ENCODE assay signal across 19 cellular contexts in genomic region chr1:59045137-59045536, GRCh38.
DNase-seq lines count a peak whose midpoint lies in the region; TF ChIP-seq lines count a peak whose summit lies in the region.
"Had no signal": no experiment of that assay in that cellular context is flagged by ENCODE, and none has a peak within 500 bp of the region (broad histone marks: within the 10 kb centered on the region; RNA-seq: fewer than 3 reads in every experiment).

No MANE protein-coding gene starts in this region.

- WGBS in hepatocyte (ENCODE audit: low lambda C conversion rate, missing lambda C conversion rate) = 89% methylated on average over 3 of the region's 3 CpGs
- WGBS in transverse colon (ENCODE audit: low coverage in 1 of 2), 2 donors = 64 to 70% methylated on average over 1 to 3 of the region's 3 CpGs
- WGBS in thyroid gland, 2 donors = 84 to 93% methylated on average over 3 of the region's 3 CpGs
- WGBS in esophagus muscularis mucosa = 76% methylated on average over 3 of the region's 3 CpGs

- no peak overlapping the region for H3K4me2 ChIP-seq in hepatocyte
- H3K4me2 ChIP-seq: smooth muscle cell had no signal

- no peaks in the 10 kb centered on the region for H3K36me3 Mint-ChIP-seq in activated naive CD4-positive, alpha-beta T cell treated with anti-CD3 and anti-CD28 coated beads for 36 hours (ENCODE audit: low read depth)

- no peak overlapping the region for H3K4me3 ChIP-seq in Peyer's patch
- no peak overlapping the region for H3K4me3 ChIP-seq in hepatocyte
- H3K4me3 ChIP-seq in transverse colon = no peak overlapping the region
- H3K4me3 ChIP-seq in thyroid gland (replicated peaks in 1 of 3) = no peak overlapping the region
- no peak overlapping the region for H3K4me3 ChIP-seq in esophagus muscularis mucosa
- H3K4me3 ChIP-seq: left ventricle myocardium inferior, MG63, smooth muscle cell had no signal

- peak overlapping the region; percentile 43 for H3K27ac Mint-ChIP-seq in activated naive CD4-positive, alpha-beta T cell treated with anti-CD3 and anti-CD28 coated beads for 36 hours

- no peak overlapping the region for H3K4me3 Mint-ChIP-seq in activated naive CD4-positive, alpha-beta T cell treated with anti-CD3 and anti-CD28 coated beads for 36 hours
- H3K4me3 Mint-ChIP-seq: activated T-cell treated with anti-CD3 and anti-CD28 coated beads, Interleukin-2, amount 50 U/mL, for 4 hours had no signal

- peak overlapping the region; percentile 37 for H2AFZ ChIP-seq in hepatocyte

- no peak for DNase-seq in activated naive CD4-positive, alpha-beta T cell treated with anti-CD3 and anti-CD28 coated beads for 36 hours
- DNase-seq in activated naive CD4-positive, alpha-beta T cell treated with Interleukin-2 at 50 U/mL for 16 hours = no peak
- DNase-seq in Peyer's patch (no peak), hepatocyte (ENCODE audit: low spot score) (no peak), transverse colon (no peak), thyroid gland (no peak), esophagus muscularis mucosa (ENCODE audit: extremely low spot score) (no peak)
- no peak for DNase-seq in activated effector memory CD4-positive, alpha-beta T cell treated with anti-CD3 and anti-CD28 coated beads, Interleukin-2, amount 50 U/mL, for 16 hours
- DNase-seq: ACHN; activated CD4-positive, CD25-positive, alpha-beta regulatory T cell; activated T-cell treated with anti-CD3 and anti-CD28 coated beads, Interleukin-2, amount 50 U/mL, for 4 hours; EL; foreskin keratinocyte; left ventricle myocardium inferior; MG63; NCI-H1694; NCI-H2227 treated with DMSO at 0.1 percent for 48 hours; posterior cingulate gyrus had no signal

- peaks cover 33% of the 10 kb centered on the region for H3K4me1 Mint-ChIP-seq in activated naive CD4-positive, alpha-beta T cell treated with anti-CD3 and anti-CD28 coated beads for 36 hours (ENCODE audit: low read depth)

- TF ChIP-seq EP300 in transverse colon (IDR thresholded peaks at IDR 0.05; ENCODE audit: low read depth) (no peak), esophagus muscularis mucosa (IDR thresholded peaks at IDR 0.05) (no peak)

- TF ChIP-seq CTCF in Peyer's patch (IDR thresholded peaks at IDR 0.05) = no peak
- TF ChIP-seq CTCF in hepatocyte (IDR thresholded peaks at IDR 0.05; ENCODE audit: poor library complexity) = no peak
- TF ChIP-seq CTCF in transverse colon (IDR thresholded peaks at IDR 0.05) = no peak
- TF ChIP-seq CTCF in thyroid gland (IDR thresholded peaks at IDR 0.05) = no peak
- TF ChIP-seq CTCF in esophagus muscularis mucosa (IDR thresholded peaks at IDR 0.05) = no peak

- H3K9me3 ChIP-seq in Peyer's patch = no peaks in the 10 kb centered on the region
- H3K9me3 ChIP-seq in hepatocyte (ENCODE audit: low read depth) = no peaks in the 10 kb centered on the region
- no peaks in the 10 kb centered on the region for H3K9me3 ChIP-seq in transverse colon
- no peaks in the 10 kb centered on the region for H3K9me3 ChIP-seq in thyroid gland
- H3K9me3 ChIP-seq in esophagus muscularis mucosa = no peaks in the 10 kb centered on the region
- H3K9me3 ChIP-seq: left ventricle myocardium inferior, MG63 had no signal

- TF ChIP-seq POLR2A in Peyer's patch (IDR thresholded peaks at IDR 0.05) (no peak), transverse colon (IDR thresholded peaks at IDR 0.05) (no peak), thyroid gland (IDR thresholded peaks at IDR 0.05) (no peak), esophagus muscularis mucosa (IDR thresholded peaks at IDR 0.05; ENCODE audit: low read depth) (no peak)

- in situ Hi-C loops in transverse colon (cut with MboI; ENCODE audit: low pct_ligation_motif_present in 1 of 4, low pct_unique_long_range_greater_than_20kb in 1 of 4, low sequenced_read_pairs in 3 of 4) = no loop called here

- H3K27me3 ChIP-seq in Peyer's patch = no peaks in the 10 kb centered on the region
- no peaks in the 10 kb centered on the region for H3K27me3 ChIP-seq in hepatocyte
- H3K27me3 ChIP-seq in transverse colon = no peaks in the 10 kb centered on the region
- H3K27me3 ChIP-seq in thyroid gland = no peaks in the 10 kb centered on the region
- no peaks in the 10 kb centered on the region for H3K27me3 ChIP-seq in esophagus muscularis mucosa
- H3K27me3 ChIP-seq: foreskin keratinocyte, MG63 had no signal

- CTCF ChIA-PET in activated naive CD4-positive, alpha-beta T cell treated with anti-CD3 and anti-CD28 coated beads for 36 hours (lab: Charles Lee) = interaction anchor here (0.7 kb wide), 1 partner anchor 17 kb away, joined by 3 read pairs; no protein-coding TSS in a partner anchor

- H3K79me2 ChIP-seq in hepatocyte = no peaks in the 10 kb centered on the region

- H3K9me2 ChIP-seq in hepatocyte (replicated peaks; ENCODE audit: insufficient read depth) = no peaks in the 10 kb centered on the region

- H4K20me1 ChIP-seq in hepatocyte (ENCODE audit: insufficient read depth, poor library complexity, severe bottlenecking) = no peaks in the 10 kb centered on the region

- H3K27ac ChIP-seq in Peyer's patch = peak overlapping the region in 3 of 4 donors; percentile 33 to 77 (median 60)
- H3K27ac ChIP-seq in hepatocyte = peak overlapping the region; percentile 81
- H3K27ac ChIP-seq in transverse colon = peak overlapping the region; percentile 49 to 70 (median 60)
- no peak overlapping the region for H3K27ac ChIP-seq in thyroid gland
- no peak overlapping the region for H3K27ac ChIP-seq in esophagus muscularis mucosa (replicated peaks in 1 of 4)
- H3K27ac ChIP-seq: foreskin keratinocyte had no signal

- H3K36me3 ChIP-seq in Peyer's patch (no peaks in the 10 kb centered on the region), hepatocyte (replicated peaks; ENCODE audit: insufficient read depth, low read depth) (no peaks in the 10 kb centered on the region), transverse colon (no peaks in the 10 kb centered on the region), thyroid gland (no peaks in the 10 kb centered on the region), esophagus muscularis mucosa (no peaks in the 10 kb centered on the region)
- H3K36me3 ChIP-seq: left ventricle myocardium inferior, MG63 had no signal

- peaks cover 0 to 29% (median 11%) of the 10 kb centered on the region in 4 donors for H3K4me1 ChIP-seq in Peyer's patch
- peaks cover 35% of the 10 kb centered on the region for H3K4me1 ChIP-seq in hepatocyte (ENCODE audit: insufficient read depth)
- peaks cover 0 to 35% (median 27%) of the 10 kb centered on the region in 4 donors for H3K4me1 ChIP-seq in transverse colon
- H3K4me1 ChIP-seq in thyroid gland = peaks cover 0 to 16% of the 10 kb centered on the region in 2 donors
- H3K4me1 ChIP-seq in esophagus muscularis mucosa = peaks cover 15 to 25% (median 16%) of the 10 kb centered on the region in 4 donors
- H3K4me1 ChIP-seq: foreskin keratinocyte had no signal

- intact Hi-C loops in activated naive CD4-positive, alpha-beta T cell treated with anti-CD3 and anti-CD28 coated beads for 36 hours (cut with micrococcal nuclease) = loop anchor here (5.0 to 10.0 kb wide), 5 partner anchors 38 to 650 kb away; partner anchors contain the start of gene FGGY
- intact Hi-C loops in transverse colon (cut with DNase I; ENCODE audit: low total_unique reads) (no loop called here), thyroid gland (cut with DNase I) (no loop called here), esophagus muscularis mucosa (cut with DNase I) (no loop called here)

- H3K27me3 Mint-ChIP-seq in activated naive CD4-positive, alpha-beta T cell treated with anti-CD3 and anti-CD28 coated beads for 36 hours (ENCODE audit: low read depth) = no peaks in the 10 kb centered on the region

- H3K9me3 Mint-ChIP-seq in activated naive CD4-positive, alpha-beta T cell treated with anti-CD3 and anti-CD28 coated beads for 36 hours = no peaks in the 10 kb centered on the region
- H3K9me3 Mint-ChIP-seq: activated T-cell treated with anti-CD3 and anti-CD28 coated beads, Interleukin-2, amount 50 U/mL, for 4 hours had no signal

Comparison
In these comparisons a context has a peak if more than half of its experiments do, and no peak if none do; other contexts are left out.
1. H3K27ac ChIP-seq: peak in Peyer's patch (3 of 4), hepatocyte (single experiment) and transverse colon (4 of 4); none in thyroid gland (0 of 3) and esophagus muscularis mucosa (0 of 4).